22 cellular contexts compared by ENCODE assay signal in genomic region chr5:81450940-81451339, GRCh38. TPM values are rescaled to one million over a fixed set of nuclear protein-coding genes. Genes with fewer than 3 reads are reported as not detected.
A peak's percentile ranks its signal among the peaks of the same experiment; 100 is the strongest.
DNase-seq lines count a peak whose midpoint lies in the region; ATAC-seq and TF ChIP-seq lines count a peak whose summit lies in the region.
"Had no signal": no experiment of that assay in that cellular context is flagged by ENCODE, and none has a peak within 500 bp of the region (broad histone marks: within the 10 kb centered on the region; RNA-seq: fewer than 3 reads in every experiment).

No MANE protein-coding gene starts in this region.

- H3K4me1 ChIP-seq in HUES6 (ENCODE audit: control insufficient read depth, insufficient read depth, low read length) (peaks cover 6% of the 10 kb centered on the region; the same call in 1 of the 2 replicates), prostate gland (replicated peaks) (no peaks in the 10 kb centered on the region)
- H3K4me1 ChIP-seq: adrenal gland, right atrium auricular region, upper lobe of right lung had no signal

- TF ChIP-seq POLR2A in prostate gland (IDR thresholded peaks at IDR 0.05): no peak

- no peak overlapping the region for H3K4me3 Mint-ChIP-seq in glutamatergic neuron (ENCODE audit: unreplicated experiment)
- H3K4me3 Mint-ChIP-seq: activated T-cell treated with anti-CD3 and anti-CD28 coated beads, Interleukin-2, amount 50 U/mL, for 4 hours; B cell; naive thymus-derived CD4-positive, alpha-beta T cell had no signal

- peak overlapping the region; percentile 33; the same call in 1 of the 2 replicates for H3K27ac ChIP-seq in HUES6 (ENCODE audit: low read depth, low read length)
- no peak overlapping the region for H3K27ac ChIP-seq in prostate gland
- H3K27ac ChIP-seq: adrenal gland, dorsolateral prefrontal cortex, HL-60, PC-9, right atrium auricular region, upper lobe of right lung had no signal

- H3K4me3 ChIP-seq in HUES6 (ENCODE audit: low read depth, low read length): no peak overlapping the region
- no peak overlapping the region for H3K4me3 ChIP-seq in prostate gland
- H3K4me3 ChIP-seq: adrenal gland, dorsolateral prefrontal cortex, PC-9, right atrium auricular region, upper lobe of right lung had no signal

- H3K4me1 Mint-ChIP-seq in glutamatergic neuron (ENCODE audit: low read depth, unreplicated experiment): peaks cover 25% of the 10 kb centered on the region
- H3K4me1 Mint-ChIP-seq: B cell had no signal

- peaks cover 22% of the 10 kb centered on the region for H3K9me3 Mint-ChIP-seq in glutamatergic neuron (ENCODE audit: unreplicated experiment)
- H3K9me3 Mint-ChIP-seq: activated T-cell treated with anti-CD3 and anti-CD28 coated beads, Interleukin-2, amount 50 U/mL, for 4 hours had no signal

- H3K36me3 ChIP-seq in HUES6 (ENCODE audit: control insufficient read depth, insufficient read depth, low read length): no peaks in the 10 kb centered on the region
- no peaks in the 10 kb centered on the region for H3K36me3 ChIP-seq in prostate gland
- H3K36me3 ChIP-seq: adrenal gland, right atrium auricular region, upper lobe of right lung had no signal

- no peak overlapping the region for H3K9ac ChIP-seq in HUES6 (ENCODE audit: low read length)

- H3K27ac Mint-ChIP-seq in glutamatergic neuron (ENCODE audit: unreplicated experiment): peak overlapping the region; percentile 95
- H3K27ac Mint-ChIP-seq: B cell had no signal

- intact Hi-C loops in prostate gland (cut with DNase I): no loop called here

- ATAC-seq in HG03460 (IDR thresholded peaks at IDR 0.05; ENCODE audit: unreplicated experiment): no peak
- ATAC-seq: activated T-cell treated with anti-CD3 and anti-CD28 coated beads, Interleukin-2, amount 50 U/mL, for 4 hours; left colon; naive thymus-derived CD4-positive, alpha-beta T cell; upper lobe of right lung had no signal

- DNase-seq in DMS53 (lab: John Stamatoyannopoulos, UW) (peak; percentile 77), SW480 (ENCODE audit: low spot score) (peak; percentile 33), glutamatergic neuron (no peak), COLO829 (ENCODE audit: low spot score) (no peak), hepatic stellate cell (ENCODE audit: low spot score) (no peak), prostate gland (ENCODE audit: low spot score) (no peak)
- DNase-seq: activated CD4-positive, alpha-beta T cell treated with anti-CD3 and anti-CD28 coated beads for 4 hours; activated T-cell treated with anti-CD3 and anti-CD28 coated beads, Interleukin-2, amount 50 U/mL, for 4 hours; adrenal gland; dorsolateral prefrontal cortex; left colon; naive thymus-derived CD4-positive, alpha-beta T cell; NCI-H2171 treated with DMSO at 0.1 percent for 48 hours; PC-9; stimulated activated CD4-positive, alpha-beta T cell treated with anti-CD3 and anti-CD28 coated beads, Interleukin-2, amount 100 ng/mL, for 48 hours; upper lobe of right lung had no signal

- peaks cover 13% of the 10 kb centered on the region for H3K27me3 Mint-ChIP-seq in glutamatergic neuron (ENCODE audit: unreplicated experiment)
- H3K27me3 Mint-ChIP-seq: B cell; naive thymus-derived CD4-positive, alpha-beta T cell had no signal

- peaks cover 5% of the 10 kb centered on the region for H3K36me3 Mint-ChIP-seq in glutamatergic neuron (ENCODE audit: unreplicated experiment)

- WGBS in prostate gland: 56% methylated on average over 2 of the region's 2 CpGs

- H3K9me3 ChIP-seq in HUES6 (ENCODE audit: control insufficient read depth, insufficient read depth, low read depth, low read length): no peaks in the 10 kb centered on the region
- no peaks in the 10 kb centered on the region for H3K9me3 ChIP-seq in prostate gland
- H3K9me3 ChIP-seq: adrenal gland, right atrium auricular region, upper lobe of right lung had no signal

- no peaks in the 10 kb centered on the region for H3K27me3 ChIP-seq in HUES6 (ENCODE audit: control insufficient read depth, insufficient read depth, low read length)
- no peaks in the 10 kb centered on the region for H3K27me3 ChIP-seq in prostate gland (replicated peaks; ENCODE audit: insufficient read depth)
- H3K27me3 ChIP-seq: adrenal gland, dorsolateral prefrontal cortex, right atrium auricular region, upper lobe of right lung had no signal

- TF ChIP-seq CTCF in glutamatergic neuron (IDR thresholded peaks at IDR 0.05; ENCODE audit: partially characterized antibody, unreplicated experiment) (no peak), prostate gland (IDR thresholded peaks at IDR 0.05) (no peak)

RNA-seq across cellular contexts. Expression of gene ACOT12, which starts 57.0 kb away (rescaled TPM):
- total RNA-seq in glutamatergic neuron (ENCODE audit: unreplicated experiment) (not detected), prostate gland (1 to 10 TPM in 1 of 2 donors, not detected in 1; 1.0 TPM)
- total RNA-seq: activated T-cell treated with anti-CD3 and anti-CD28 coated beads, Interleukin-2, amount 50 U/mL, for 4 hours; adrenal gland; B cell; left colon; PC-9; right atrium auricular region; T-helper 2 cell treated with Interferon-gamma antibody and Interleukin-4, amounts not matched to agents 100 ng/mL and 5 ng/mL, for 36 hours; upper lobe of right lung had no signal

Comparison
In these comparisons a context has a peak if more than half of its experiments do, and no peak if none do; other contexts are left out.
1. DNase-seq: peak in DMS53 (single experiment) and SW480 (single experiment); none in glutamatergic neuron (single experiment), COLO829 (single experiment), hepatic stellate cell (single experiment) and prostate gland (single experiment).